1 cellular context compared by ENCODE assay signal in the genomic region with DNA sequence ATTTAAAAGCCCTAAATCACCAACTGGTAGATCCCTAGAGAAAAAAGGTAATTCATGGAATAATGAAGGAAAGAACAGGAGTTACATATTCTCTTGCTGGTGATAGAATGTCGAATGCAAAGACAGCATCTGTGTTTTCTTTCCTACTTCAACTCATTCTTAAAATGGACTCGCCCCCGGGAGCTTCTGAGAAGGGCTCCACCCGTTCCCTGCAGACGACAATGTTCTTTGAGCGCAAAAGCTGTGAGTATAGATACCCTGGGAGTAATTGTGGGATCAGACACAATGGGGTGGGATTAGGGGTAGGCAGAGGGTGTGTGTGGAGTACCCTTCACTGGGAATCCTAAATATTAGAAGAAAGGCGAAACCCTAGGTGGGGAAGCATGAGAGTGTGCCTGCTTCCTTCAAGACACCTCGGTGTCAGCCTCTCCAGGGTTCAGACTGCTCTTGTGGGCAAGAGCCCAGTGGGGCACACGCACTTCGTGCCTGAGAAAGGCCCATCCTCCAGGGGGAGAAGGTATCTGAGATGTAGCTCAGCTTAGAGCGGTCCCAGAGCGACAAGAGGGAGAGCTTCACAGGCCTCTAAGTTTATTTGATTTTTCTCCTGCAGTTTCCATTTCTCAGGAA.
TF ChIP-seq lines count a peak whose summit lies in the region.

No MANE protein-coding gene starts in this region.

TF ChIP-seq in IMR-90, 13 proteins besides CTCF, POLR2A, EP300 and RAD21:
- TF ChIP-seq, protein P1, sequence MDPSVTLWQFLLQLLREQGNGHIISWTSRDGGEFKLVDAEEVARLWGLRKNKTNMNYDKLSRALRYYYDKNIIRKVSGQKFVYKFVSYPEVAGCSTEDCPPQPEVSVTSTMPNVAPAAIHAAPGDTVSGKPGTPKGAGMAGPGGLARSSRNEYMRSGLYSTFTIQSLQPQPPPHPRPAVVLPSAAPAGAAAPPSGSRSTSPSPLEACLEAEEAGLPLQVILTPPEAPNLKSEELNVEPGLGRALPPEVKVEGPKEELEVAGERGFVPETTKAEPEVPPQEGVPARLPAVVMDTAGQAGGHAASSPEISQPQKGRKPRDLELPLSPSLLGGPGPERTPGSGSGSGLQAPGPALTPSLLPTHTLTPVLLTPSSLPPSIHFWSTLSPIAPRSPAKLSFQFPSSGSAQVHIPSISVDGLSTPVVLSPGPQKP (IDR thresholded peaks at IDR 0.05; ENCODE audit: borderline replicate concordance, low read depth, low read length): no peak
- no peak for TF ChIP-seq MXI1 (IDR thresholded peaks at IDR 0.05; ENCODE audit: borderline replicate concordance, low read depth, low read length)
- TF ChIP-seq NFE2L2 (IDR thresholded peaks at IDR 0.05; ENCODE audit: low read depth, low read length): no peak
- TF ChIP-seq RFX5 (IDR thresholded peaks at IDR 0.05; ENCODE audit: low read depth, low read length): no peak
- no peak for TF ChIP-seq SMC3 (IDR thresholded peaks at IDR 0.05; ENCODE audit: low read depth, low read length)
- no peak for TF ChIP-seq CHD1 (IDR thresholded peaks at IDR 0.05; ENCODE audit: low read depth, low read length)
- TF ChIP-seq CEBPB (IDR thresholded peaks at IDR 0.05; ENCODE audit: low read depth, low read length): no peak
- no peak for TF ChIP-seq MAZ (IDR thresholded peaks at IDR 0.05; ENCODE audit: borderline replicate concordance, low read depth, low read length)
- TF ChIP-seq FOS (IDR thresholded peaks at IDR 0.05; ENCODE audit: low read depth, low read length): no peak
- no peak for TF ChIP-seq BHLHE40 (IDR thresholded peaks at IDR 0.05; ENCODE audit: low read depth, low read length)
- TF ChIP-seq USF2 (IDR thresholded peaks at IDR 0.05; ENCODE audit: low read depth, low read length): no peak
- no peak for TF ChIP-seq MAFK (IDR thresholded peaks at IDR 0.05; ENCODE audit: low read depth, low read length)
- TF ChIP-seq RCOR1 (IDR thresholded peaks at IDR 0.05; ENCODE audit: insufficient replicate concordance, low read length): no peak
TF ChIP-seq in IMR-90: peak in this region for 0.
